In genomic region chr2:150939087-150939486, GRCh38 we compare ENCODE assay signal across 1 cellular context.
TF ChIP-seq lines count a peak whose summit lies in the region.

No MANE protein-coding gene starts in this region.

TF ChIP-seq in HepG2, 621 proteins besides CTCF, POLR2A, EP300 and RAD21 (continued from another document):
- TF ChIP-seq ZBTB20 (CRISPR knock-in tag; IDR thresholded peaks at IDR 0.05; ENCODE audit: borderline replicate concordance, low read depth), result no peak
- TF ChIP-seq KMT2A (CRISPR knock-in tag; IDR thresholded peaks at IDR 0.05), result no peak
- TF ChIP-seq ZNF616 (CRISPR knock-in tag; IDR thresholded peaks at IDR 0.05; ENCODE audit: low read depth), result no peak
- no peak for TF ChIP-seq KDM1A (CRISPR knock-in tag; IDR thresholded peaks at IDR 0.05)
- no peak for TF ChIP-seq TEAD2 (CRISPR knock-in tag; IDR thresholded peaks at IDR 0.05)
- TF ChIP-seq ZZZ3 (CRISPR knock-in tag; IDR thresholded peaks at IDR 0.05; ENCODE audit: borderline replicate concordance), result no peak
- TF ChIP-seq ZIK1 (CRISPR knock-in tag; IDR thresholded peaks at IDR 0.05; ENCODE audit: borderline replicate concordance, low read depth), result no peak
- TF ChIP-seq TBP (CRISPR knock-in tag; IDR thresholded peaks at IDR 0.05), result no peak
- TF ChIP-seq ZSCAN21 (CRISPR knock-in tag; IDR thresholded peaks at IDR 0.05; ENCODE audit: borderline replicate concordance), result no peak
